In the genomic region with DNA sequence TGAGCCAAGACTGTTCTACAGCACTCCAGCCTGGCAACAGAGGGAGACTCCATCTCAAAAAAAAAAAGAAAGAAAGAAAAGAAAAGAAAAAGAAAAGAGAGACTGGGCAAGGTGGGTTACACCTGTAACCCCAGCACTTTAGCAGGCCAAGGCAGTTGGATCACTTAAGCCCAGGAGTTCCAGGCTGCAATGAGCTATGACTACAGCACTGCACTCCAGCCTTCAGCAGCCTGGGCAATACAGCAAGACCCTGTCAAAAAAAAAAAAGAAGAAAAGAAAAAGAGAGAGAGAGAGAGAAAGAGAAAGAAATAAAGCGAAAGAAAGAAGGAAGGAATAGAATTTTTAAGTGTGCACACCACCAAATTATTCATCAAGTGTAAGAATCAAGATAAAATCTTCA, we compare ENCODE assay signal across 19 cellular contexts. TPM values are rescaled to one million over a fixed set of nuclear protein-coding genes. Genes with fewer than 3 reads are reported as not detected.
A peak's percentile ranks its signal among the peaks of the same experiment; 100 is the strongest.
DNase-seq lines count a peak whose midpoint lies in the region; ATAC-seq and TF ChIP-seq lines count a peak whose summit lies in the region.
"Had no signal": no experiment of that assay in that cellular context is flagged by ENCODE, and none has a peak within 500 bp of the region (broad histone marks: within the 10 kb centered on the region; RNA-seq: fewer than 3 reads in every experiment).

No MANE protein-coding gene starts in this region.

- H3K27me3 Mint-ChIP-seq in activated T-cell treated with anti-CD3 and anti-CD28 coated beads, Interleukin-2, amount 50 U/mL, for 4 hours (ENCODE audit: low read depth), result peaks cover 28% of the 10 kb centered on the region
- peaks cover 35% of the 10 kb centered on the region for H3K27me3 Mint-ChIP-seq in activated T-cell treated with anti-CD3 and anti-CD28 coated beads, Interleukin-2, amount 50 U/mL, for 24 hours
- peaks cover 3 to 7% (median 3%) of the 10 kb centered on the region in 3 donors for H3K27me3 Mint-ChIP-seq in immature natural killer cell (ENCODE audit: low read depth in 3 of 3)
- H3K27me3 Mint-ChIP-seq in type B pancreatic cell, result peaks cover 2% of the 10 kb centered on the region

- H3K27ac ChIP-seq in VCaP, result peak overlapping the region; percentile 95; the same call in 1 of the 2 replicates
- H3K27ac ChIP-seq: BLaER1 treated with 17β-estradiol and CSF1 and Interleukin-3, amounts not matched to agents 10 nM and 100 nM; GM23248; WERI-Rb-1 had no signal

- H3K9me3 Mint-ChIP-seq in activated T-cell treated with anti-CD3 and anti-CD28 coated beads, Interleukin-2, amount 50 U/mL, for 4 hours, result no peaks in the 10 kb centered on the region
- no peaks in the 10 kb centered on the region for H3K9me3 Mint-ChIP-seq in activated T-cell treated with anti-CD3 and anti-CD28 coated beads, Interleukin-2, amount 50 U/mL, for 24 hours
- H3K9me3 Mint-ChIP-seq in immature natural killer cell (no peaks in the 10 kb centered on the region), type B pancreatic cell (no peaks in the 10 kb centered on the region)
- H3K9me3 Mint-ChIP-seq: activated naive CD4-positive, alpha-beta T cell treated with anti-CD3 and anti-CD28 coated beads, Interleukin-2, amount 10 ng/mL, durations not matched to agents 7 days and 5 days had no signal

- H3K4me1 Mint-ChIP-seq in activated T-cell treated with anti-CD3 and anti-CD28 coated beads, Interleukin-2, amount 50 U/mL, for 4 hours (ENCODE audit: low read depth), result peaks cover 12% of the 10 kb centered on the region
- H3K4me1 Mint-ChIP-seq in activated T-cell treated with anti-CD3 and anti-CD28 coated beads, Interleukin-2, amount 50 U/mL, for 24 hours (ENCODE audit: low read depth), result peaks cover 26% of the 10 kb centered on the region
- H3K4me1 Mint-ChIP-seq in immature natural killer cell, result peaks cover 14 to 29% of the 10 kb centered on the region in 2 donors
- H3K4me1 Mint-ChIP-seq in type B pancreatic cell (ENCODE audit: unreplicated experiment), result peaks cover 44% of the 10 kb centered on the region

- DNase-seq in activated T-cell treated with anti-CD3 and anti-CD28 coated beads, Interleukin-2, amount 50 U/mL, for 4 hours, result no peak
- DNase-seq in activated T-cell treated with anti-CD3 and anti-CD28 coated beads, Interleukin-2, amount 50 U/mL, for 24 hours, result no peak
- DNase-seq in immature natural killer cell, result no peak
- no peak for DNase-seq in type B pancreatic cell (ENCODE audit: extremely low spot score, unreplicated experiment)
- DNase-seq in ecto neural progenitor cell (ENCODE audit: low spot score), result no peak
- DNase-seq: ACHN; activated CD4-positive, alpha-beta T cell treated with anti-CD3 and anti-CD28 coated beads, Interleukin-2, amount 50 U/mL, for 48 hours; activated naive CD4-positive, alpha-beta T cell treated with anti-CD3 and anti-CD28 coated beads, Interleukin-2, amount 10 ng/mL, durations not matched to agents 7 days and 5 days; DMS153; GM23248; head of caudate nucleus; NCI-H2171 treated with DMSO at 0.1 percent for 48 hours; SHP77; WERI-Rb-1 had no signal

- TF ChIP-seq CTCF in VCaP (conservative IDR thresholded peaks at IDR 0.05), result no peak
- no peak for TF ChIP-seq CTCF in type B pancreatic cell (conservative IDR thresholded peaks at IDR 0.05)

- peak overlapping the region; percentile 60 for H3K4me3 Mint-ChIP-seq in activated T-cell treated with anti-CD3 and anti-CD28 coated beads, Interleukin-2, amount 50 U/mL, for 4 hours
- H3K4me3 Mint-ChIP-seq in activated T-cell treated with anti-CD3 and anti-CD28 coated beads, Interleukin-2, amount 50 U/mL, for 24 hours, result no peak overlapping the region
- peak overlapping the region; percentile 35 to 61 (median 45) for H3K4me3 Mint-ChIP-seq in immature natural killer cell
- peak overlapping the region; percentile 74 for H3K4me3 Mint-ChIP-seq in type B pancreatic cell
- H3K4me3 Mint-ChIP-seq: activated naive CD4-positive, alpha-beta T cell treated with anti-CD3 and anti-CD28 coated beads, Interleukin-2, amount 10 ng/mL, durations not matched to agents 7 days and 5 days had no signal

- H3K27ac Mint-ChIP-seq in activated T-cell treated with anti-CD3 and anti-CD28 coated beads, Interleukin-2, amount 50 U/mL, for 24 hours, result no peak overlapping the region
- H3K27ac Mint-ChIP-seq in immature natural killer cell (peak overlapping the region in 1 of 6 donors; percentile 49), type B pancreatic cell (no peak overlapping the region)
- H3K27ac Mint-ChIP-seq: activated naive CD4-positive, alpha-beta T cell treated with anti-CD3 and anti-CD28 coated beads, Interleukin-2, amount 10 ng/mL, durations not matched to agents 7 days and 5 days had no signal

- H3K36me3 Mint-ChIP-seq in activated T-cell treated with anti-CD3 and anti-CD28 coated beads, Interleukin-2, amount 50 U/mL, for 4 hours (ENCODE audit: insufficient read depth), result no peaks in the 10 kb centered on the region
- no peaks in the 10 kb centered on the region for H3K36me3 Mint-ChIP-seq in activated T-cell treated with anti-CD3 and anti-CD28 coated beads, Interleukin-2, amount 50 U/mL, for 24 hours (ENCODE audit: low read depth)
- H3K36me3 Mint-ChIP-seq in immature natural killer cell (no peaks in the 10 kb centered on the region), type B pancreatic cell (no peaks in the 10 kb centered on the region)

- ATAC-seq in activated T-cell treated with anti-CD3 and anti-CD28 coated beads, Interleukin-2, amount 50 U/mL, for 4 hours, result no peak
- ATAC-seq in GM18873 (IDR thresholded peaks at IDR 0.05; ENCODE audit: low FRiP score, unreplicated experiment) (no peak), GM21528 (IDR thresholded peaks at IDR 0.05; ENCODE audit: low FRiP score, unreplicated experiment) (no peak)
- ATAC-seq: GM12878 had no signal

RNA-seq across cellular contexts. Expression of gene SPIRE1, which starts 2.9 kb away (rescaled TPM):
- 1 to 10 TPM; 2.2 to 4.3 (median 3.2) TPM for total RNA-seq in activated T-cell treated with anti-CD3 and anti-CD28 coated beads, Interleukin-2, amount 50 U/mL, for 4 hours
- 1 to 10 TPM in 2 of 3 donors, not detected in 1; 2.1 to 3.5 TPM for polyA plus RNA-seq in immature natural killer cell
- total RNA-seq in type B pancreatic cell (ENCODE audit: low replicate concordance), result 11.8 and 25.2 TPM in 2 replicates

RNA-seq across cellular contexts. Expression of gene CEP76, which starts 47.6 kb away (rescaled TPM):
- 10 to 100 TPM; 11.1 to 12.3 (median 11.5) TPM for total RNA-seq in activated T-cell treated with anti-CD3 and anti-CD28 coated beads, Interleukin-2, amount 50 U/mL, for 4 hours
- 1 to 10 TPM; 2.4 to 6.9 (median 2.7) TPM for polyA plus RNA-seq in immature natural killer cell
- total RNA-seq in type B pancreatic cell (ENCODE audit: low replicate concordance), result 12.2 and 12.4 TPM in 2 replicates

RNA-seq across cellular contexts. Expression of gene PSMG2, which starts 47.9 kb away (rescaled TPM):
- 100 to 1,000 TPM in 1 of 3 donors, 10 to 100 TPM in 2; 96.9 to 103 (median 99.1) TPM for total RNA-seq in activated T-cell treated with anti-CD3 and anti-CD28 coated beads, Interleukin-2, amount 50 U/mL, for 4 hours
- polyA plus RNA-seq in immature natural killer cell, result 10 to 100 TPM; 74.9 to 96.6 (median 81.6) TPM
- total RNA-seq in type B pancreatic cell (ENCODE audit: low replicate concordance), result 57.8 and 59.0 TPM in 2 replicates
